ENCODE assay signal across 11 cellular contexts in genomic region chr2:64939332-64939917, GRCh38. TPM values are rescaled to one million over a fixed set of nuclear protein-coding genes. Genes with fewer than 3 reads are reported as not detected.
DNase-seq lines count a peak whose midpoint lies in the region; ATAC-seq and TF ChIP-seq lines count a peak whose summit lies in the region.
"Had no signal": no experiment of that assay in that cellular context is flagged by ENCODE, and none has a peak within 500 bp of the region (broad histone marks: within the 10 kb centered on the region; RNA-seq: fewer than 3 reads in every experiment).

No MANE protein-coding gene starts in this region.

- H3K4me1 Mint-ChIP-seq in natural killer cell = peaks cover 9 to 35% of the 10 kb centered on the region in 2 donors

- no peaks in the 10 kb centered on the region for H3K36me3 ChIP-seq in KMS-11 (ENCODE audit: insufficient read depth)
- H3K36me3 ChIP-seq: neural progenitor cell had no signal

- ATAC-seq in GM18868 (IDR thresholded peaks at IDR 0.05; ENCODE audit: unreplicated experiment) (peak; percentile 59), GM21825 (IDR thresholded peaks at IDR 0.05; ENCODE audit: unreplicated experiment) (peak; percentile 45), natural killer cell (peak; percentile 73 to 77 (median 74)), GM21447 (IDR thresholded peaks at IDR 0.05; ENCODE audit: unreplicated experiment) (no peak)

- no peaks in the 10 kb centered on the region for H3K36me3 Mint-ChIP-seq in natural killer cell
- H3K36me3 Mint-ChIP-seq: neural progenitor cell had no signal

- H3K27ac ChIP-seq in KMS-11 = peak overlapping the region; percentile 87
- H3K27ac ChIP-seq: neural progenitor cell had no signal

- H3K27ac Mint-ChIP-seq in natural killer cell = peak overlapping the region in 1 of 2 donors; percentile 88
- H3K27ac Mint-ChIP-seq: activated CD4-positive, alpha-beta T cell treated with anti-CD3 and anti-CD28 coated beads, Interleukin-2, amount 10 ng/mL, durations not matched to agents 7 days and 5 days; neural progenitor cell had no signal

- peak overlapping the region; percentile 53 for H3K4me3 ChIP-seq in KMS-11 (IDR thresholded peaks at IDR 0.05; ENCODE audit: insufficient read depth, low read depth, low read length)
- H3K4me3 ChIP-seq: neural progenitor cell had no signal

- no peak for TF ChIP-seq CTCF in KMS-11 (conservative IDR thresholded peaks at IDR 0.05; ENCODE audit: low read depth, low read length)
- no peak for TF ChIP-seq CTCF in natural killer cell (IDR thresholded peaks at IDR 0.05)

- peak overlapping the region; percentile 96 for H3K4me2 ChIP-seq in KMS-11
- H3K4me2 ChIP-seq: neural progenitor cell had no signal

- H4K20me1 ChIP-seq in KMS-11 (ENCODE audit: insufficient read depth) = no peaks in the 10 kb centered on the region

- DNase-seq in natural killer cell (no peak), cortex of kidney (lab: John Stamatoyannopoulos, UW) (no peak), CD1c-positive myeloid dendritic cell (ENCODE audit: extremely low spot score) (no peak), T1000 (lab: John Stamatoyannopoulos, UW) (no peak)
- DNase-seq: activated CD4-positive, alpha-beta T cell treated with anti-CD3 and anti-CD28 coated beads, Interleukin-2, amount 10 ng/mL, durations not matched to agents 7 days and 5 days; NCI-H82 had no signal

- H3K9me3 Mint-ChIP-seq in natural killer cell = no peaks in the 10 kb centered on the region

- H3K4me1 ChIP-seq in KMS-11 (ENCODE audit: low read depth, poor library complexity, severe bottlenecking) = peaks cover 64% of the 10 kb centered on the region
- H3K4me1 ChIP-seq: neural progenitor cell had no signal

- no peaks in the 10 kb centered on the region for H3K27me3 ChIP-seq in KMS-11 (ENCODE audit: insufficient read depth, low read depth)
- H3K27me3 ChIP-seq: neural progenitor cell had no signal

- H2AFZ ChIP-seq in KMS-11 (ENCODE audit: low read depth) = peak overlapping the region; percentile 57
- H2AFZ ChIP-seq: neural progenitor cell had no signal

- peak overlapping the region; percentile 69 for H3K9ac ChIP-seq in KMS-11
- H3K9ac ChIP-seq: neural progenitor cell had no signal

- intact Hi-C loops in natural killer cell (cut with micrococcal nuclease) = no loop called here

- peak overlapping the region; percentile 55 for H3K4me3 Mint-ChIP-seq in natural killer cell
- H3K4me3 Mint-ChIP-seq: activated CD4-positive, alpha-beta T cell treated with anti-CD3 and anti-CD28 coated beads, Interleukin-2, amount 10 ng/mL, durations not matched to agents 7 days and 5 days had no signal

- H3K27me3 Mint-ChIP-seq in natural killer cell (ENCODE audit: low read depth in 2 of 2) = peaks cover 0 to 7% of the 10 kb centered on the region in 2 donors

- peaks cover 8% of the 10 kb centered on the region; the same call in 1 of the 2 replicates for H3K79me2 ChIP-seq in KMS-11 (ENCODE audit: insufficient read depth, low read depth)

RNA-seq across cellular contexts. Expression of gene SLC1A4, which starts 49.8 kb away (rescaled TPM):
- 10 to 100 TPM in 1 of 3 donors, 1 to 10 TPM in 2; 3.9 to 13.8 (median 5.6) TPM for total RNA-seq in natural killer cell
